Comparison of ENCODE assay signal across 18 cellular contexts in genomic region chr13:111857846-111858560, GRCh38.
"Had no signal": no experiment of that assay in that cellular context is flagged by ENCODE, and none has a peak within 500 bp of the region (broad histone marks: within the 10 kb centered on the region; RNA-seq: fewer than 3 reads in every experiment).

No MANE protein-coding gene starts in this region.

- H3K9me3 ChIP-seq: SK-N-SH had no signal

- H3K27ac ChIP-seq: HL-60, RWPE1 had no signal

- DNase-seq: KBM-7, MV-4-11, NCI-H1048, NCI-H1105, NCI-H1417, NCI-H1436 treated with DMSO at 0.1 percent for 48 hours, NCI-H1694, NCI-H1930, NCI-H2081, NCI-H2107, NCI-H2227 treated with DMSO at 0.1 percent for 48 hours, NCI-H524, NCI-H526 treated with DMSO at 0.1 percent for 48 hours, NCI-H748 treated with DMSO at 0.1 percent for 48 hours, SHP77, SK-N-SH had no signal
